Comparison of ENCODE assay signal across 15 cellular contexts in the genomic region with DNA sequence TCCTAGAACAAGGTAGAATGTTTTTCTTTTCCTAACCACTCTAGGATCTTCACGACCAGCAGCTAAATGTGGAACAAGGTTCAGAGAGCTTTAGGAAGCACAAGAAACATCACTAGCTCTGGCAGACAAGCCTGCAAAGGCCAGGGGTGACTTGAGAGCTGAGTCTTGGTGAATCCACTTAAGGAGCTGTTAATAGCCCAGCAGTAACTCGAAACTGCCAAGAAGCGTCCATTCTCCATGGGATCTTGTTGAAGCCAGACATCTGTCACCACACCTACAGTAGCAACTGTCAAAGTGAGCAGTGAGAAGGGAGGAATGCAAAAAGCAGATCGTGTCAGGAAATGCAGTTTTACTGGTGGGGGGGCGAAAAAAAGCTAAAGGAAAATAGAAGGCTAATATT.
"Had no signal": no experiment of that assay in that cellular context is flagged by ENCODE, and none has a peak within 500 bp of the region (broad histone marks: within the 10 kb centered on the region; RNA-seq: fewer than 3 reads in every experiment).

No MANE protein-coding gene starts in this region.

- H3K27ac ChIP-seq: gastroesophageal sphincter, left ventricle myocardium inferior, prostate gland, right lobe of liver, stomach, thoracic aorta had no signal

- H3K4me3 ChIP-seq: gastroesophageal sphincter, left ventricle myocardium inferior, prostate gland, right lobe of liver, stomach, thoracic aorta had no signal

- DNase-seq: activated CD4-positive, alpha-beta T cell treated with anti-CD3 and anti-CD28 coated beads for 48 hours; activated CD8-positive, alpha-beta T cell treated with anti-CD3 and anti-CD28 coated beads for 36 hours; activated effector memory CD4-positive, alpha-beta T cell treated with Interleukin-2 at 50 U/mL for 16 hours; activated naive CD4-positive, alpha-beta T cell treated with anti-CD3 and anti-CD28 coated beads, Interleukin-2, amount 50 U/mL, for 16 hours; activated T-cell treated with anti-CD3 and anti-CD28 coated beads, Interleukin-2, amount 50 U/mL, for 4 hours; dermis blood vessel endothelial cell; kidney; left ventricle myocardium inferior; natural killer cell; right lobe of liver; stomach had no signal

- H3K4me1 ChIP-seq: gastroesophageal sphincter, left ventricle myocardium inferior, prostate gland, right lobe of liver, stomach had no signal

- H3K9me3 ChIP-seq: prostate gland had no signal

- H3K4me3 Mint-ChIP-seq: activated CD8-positive, alpha-beta T cell treated with anti-CD3 and anti-CD28 coated beads for 36 hours; activated T-cell treated with anti-CD3 and anti-CD28 coated beads, Interleukin-2, amount 50 U/mL, for 4 hours; natural killer cell; T-helper 1 cell treated with Interleukin-12 subunit alpha and Interleukin-12 subunit beta and Interleukin-4 antibody, amounts not matched to agents 30 μg/mL and 1 μg/mL, for 36 hours had no signal

- ATAC-seq: activated CD8-positive, alpha-beta T cell treated with anti-CD3 and anti-CD28 coated beads for 36 hours; activated T-cell treated with anti-CD3 and anti-CD28 coated beads, Interleukin-2, amount 50 U/mL, for 4 hours; gastroesophageal sphincter; natural killer cell; right lobe of liver had no signal

- H3K4me1 Mint-ChIP-seq: natural killer cell had no signal

- H3K36me3 ChIP-seq: gastroesophageal sphincter, left ventricle myocardium inferior, prostate gland, right lobe of liver, stomach, thoracic aorta had no signal

- H3K27me3 ChIP-seq: right lobe of liver, stomach had no signal

- H3K27ac Mint-ChIP-seq: activated CD8-positive, alpha-beta T cell treated with anti-CD3 and anti-CD28 coated beads for 36 hours; natural killer cell; T-helper 1 cell treated with Interleukin-12 subunit alpha and Interleukin-12 subunit beta and Interleukin-4 antibody, amounts not matched to agents 30 μg/mL and 1 μg/mL, for 36 hours had no signal
